ENCODE assay signal across 20 cellular contexts in the genomic region with DNA sequence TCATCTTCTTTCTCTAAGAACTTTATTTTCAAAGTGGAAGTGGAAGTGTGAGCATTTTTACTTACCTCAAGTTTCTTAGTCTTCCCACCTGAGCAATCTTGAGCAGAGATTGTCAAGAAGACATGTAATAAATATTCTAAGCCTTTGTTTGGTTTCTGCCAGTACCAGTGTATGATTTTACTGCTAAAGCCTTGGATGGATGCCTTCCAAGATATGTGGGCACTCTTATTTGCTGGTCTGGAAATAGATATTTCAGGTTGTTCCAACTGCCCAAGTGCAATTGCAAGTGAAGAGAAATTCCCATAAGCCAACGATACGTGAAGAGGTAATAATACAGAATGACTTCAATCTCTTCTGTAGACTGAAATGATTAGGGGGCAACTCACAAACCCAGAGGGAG.
DNase-seq lines count a peak whose midpoint lies in the region; ATAC-seq, FAIRE-seq and TF ChIP-seq lines count a peak whose summit lies in the region.
"Had no signal": no experiment of that assay in that cellular context is flagged by ENCODE, and none has a peak within 500 bp of the region (broad histone marks: within the 10 kb centered on the region; RNA-seq: fewer than 3 reads in every experiment).

No MANE protein-coding gene starts in this region.

- no peaks in the 10 kb centered on the region for H3K36me3 Mint-ChIP-seq in GM23338 (ENCODE audit: low read depth)
- H3K36me3 Mint-ChIP-seq: CD4-positive, alpha-beta memory T cell had no signal

- BruUV-seq in K562 (replicated peaks; lab: Mats Ljungman, UMichigan) = no TSS peak

- FAIRE-seq in K562 (lab: Jason Lieb, UNC) = no peak
- FAIRE-seq: A204.1, GM12891, GM18507, H54 had no signal

- DNase-seq in GM23338 (ENCODE audit: low spot score) (no peak), K562 (ENCODE audit: extremely low read depth in 1 of 4, low spot score in 3 of 4) (no peak), NCI-H82 (lab: John Stamatoyannopoulos, UW) (no peak), RPMI8226 (no peak), T-helper 1 cell (no peak)
- DNase-seq: Calu3; CD4-positive, alpha-beta memory T cell; COR-L47; DMS79 treated with DMSO at 0.1 percent for 48 hours; GF-D8; GOT3; HFFc6 had no signal

- ATAC-seq in GM23338 (no peak), K562 (no peak)

- no peak overlapping the region for H3K4me3 Mint-ChIP-seq in GM23338
- H3K4me3 Mint-ChIP-seq: B cell; CD4-positive, alpha-beta memory T cell; HFFc6 had no signal

- H3F3A ChIP-seq in GM23338 (replicated peaks; ENCODE audit: low read depth) = no peaks in the 10 kb centered on the region

- H3K9me1 ChIP-seq in K562 (ENCODE audit: control insufficient read depth, insufficient read depth, low read length) = no peaks in the 10 kb centered on the region

- no peak overlapping the region for H3K27ac Mint-ChIP-seq in GM23338
- H3K27ac Mint-ChIP-seq: B cell; CD4-positive, alpha-beta memory T cell; HFFc6 had no signal

- no peak for TF ChIP-seq POLR2A in K562 (conservative IDR thresholded peaks at IDR 0.05)

- no peaks in the 10 kb centered on the region for H3K4me1 Mint-ChIP-seq in GM23338
- H3K4me1 Mint-ChIP-seq: CD4-positive, alpha-beta memory T cell had no signal

- H4K20me1 ChIP-seq in BLaER1 (no peaks in the 10 kb centered on the region), GM23338 (replicated peaks; ENCODE audit: insufficient read depth) (no peaks in the 10 kb centered on the region), K562 (replicated peaks; ENCODE audit: control insufficient read depth, insufficient read depth, low read length) (no peaks in the 10 kb centered on the region)
- H4K20me1 ChIP-seq: BLaER1 treated with 17β-estradiol and CSF1 and Interleukin-3, amounts not matched to agents 10 nM and 100 nM had no signal

- no peak for TF ChIP-seq RAD21 in K562 (CRISPR knock-in tag; conservative IDR thresholded peaks at IDR 0.05 in 1 of 2, IDR thresholded peaks at IDR 0.05 in 1 of 2)

- H3K9ac ChIP-seq in BLaER1 (no peak overlapping the region), K562 (ENCODE audit: insufficient read depth in 1 of 2, low read depth in 2 of 2, low read length in 2 of 2) (no peak overlapping the region)
- H3K9ac ChIP-seq: BLaER1 treated with 17β-estradiol and CSF1 and Interleukin-3, amounts not matched to agents 10 nM and 100 nM had no signal

- in situ Hi-C loops in K562 (cut with MboI) = no loop called here

- H3K4me1 ChIP-seq in BLaER1 (peaks cover 26% of the 10 kb centered on the region), GM23338 (ENCODE audit: insufficient read depth) (no peaks in the 10 kb centered on the region), K562 (replicated peaks in 1 of 2; ENCODE audit: control insufficient read depth in 2 of 2, insufficient read depth in 2 of 2, low read length in 2 of 2) (peaks cover 0 to 3% of the 10 kb centered on the region in 2 experiments; a peak in 1 of 5 replicates)
- H3K4me1 ChIP-seq: HAP-1 had no signal

- no peak for TF ChIP-seq CTCF in GM23338 (conservative IDR thresholded peaks at IDR 0.05; ENCODE audit: low read depth in 2 of 2)
- no peak for TF ChIP-seq CTCF in K562 (IDR thresholded peaks at IDR 0.05 in 2 of 3, conservative IDR thresholded peaks at IDR 0.05 in 1 of 3; ENCODE audit: insufficient read depth in 2 of 3, low read depth in 1 of 3, low read length in 3 of 3)

- H3K27me3 Mint-ChIP-seq in GM23338 (ENCODE audit: insufficient read depth, low read depth, poor library complexity) = no peaks in the 10 kb centered on the region
- H3K27me3 Mint-ChIP-seq: CD4-positive, alpha-beta memory T cell had no signal

- intact Hi-C loops in K562 (cut with micrococcal nuclease) = no loop called here

- H3K36me3 ChIP-seq in BLaER1 (no peaks in the 10 kb centered on the region), GM23338 (ENCODE audit: insufficient read depth) (no peaks in the 10 kb centered on the region), K562 (ENCODE audit: control insufficient read depth, insufficient read depth, low read length) (no peaks in the 10 kb centered on the region)
- H3K36me3 ChIP-seq: BLaER1 treated with 17β-estradiol and CSF1 and Interleukin-3, amounts not matched to agents 10 nM and 100 nM; HAP-1 had no signal

- H3K9me2 ChIP-seq in GM23338 (ENCODE audit: insufficient read depth) = no peaks in the 10 kb centered on the region

- H3K9me3 ChIP-seq in BLaER1 (peaks cover 4% of the 10 kb centered on the region; the same call in 1 of the 2 replicates), K562 (replicated peaks; ENCODE audit: control insufficient read depth, insufficient read depth, low read depth, low read length) (no peaks in the 10 kb centered on the region)
- H3K9me3 ChIP-seq: HAP-1 had no signal

- H3K4me3 ChIP-seq in BLaER1 (no peak overlapping the region), GM23338 (no peak overlapping the region), K562 (no peak overlapping the region)
- H3K4me3 ChIP-seq: BLaER1 treated with 17β-estradiol and CSF1 and Interleukin-3, amounts not matched to agents 10 nM and 100 nM; HAP-1 had no signal

- POLR2A ChIA-PET in K562 (lab: Yijun Ruan, JAX) = interaction anchor here (1.0 kb wide), 1 partner anchor 11 kb away, joined by 3 read pairs; no protein-coding TSS in a partner anchor

- no peak for TF ChIP-seq EP300 in K562 (IDR thresholded peaks at IDR 0.05; ENCODE audit: low read length)

- H3K79me2 ChIP-seq in GM23338 (replicated peaks; ENCODE audit: insufficient read depth) = no peaks in the 10 kb centered on the region
- no peaks in the 10 kb centered on the region for H3K79me2 ChIP-seq in K562 (ENCODE audit: control insufficient read depth, insufficient read depth, low read length)

- H3K9me3 Mint-ChIP-seq in GM23338 = no peaks in the 10 kb centered on the region
- H3K9me3 Mint-ChIP-seq: CD4-positive, alpha-beta memory T cell; HFFc6 had no signal

- H3K27ac ChIP-seq in BLaER1 (no peak overlapping the region), GM23338 (ENCODE audit: low read depth) (no peak overlapping the region), K562 (ENCODE audit: extremely low read depth, low read depth, low read length) (no peak overlapping the region)
- H3K27ac ChIP-seq: BLaER1 treated with 17β-estradiol and CSF1 and Interleukin-3, amounts not matched to agents 10 nM and 100 nM had no signal

- 6% methylated on average over 2 of the region's 2 CpGs for WGBS in K562 (ENCODE audit: insufficient coverage, low coverage, missing lambda C conversion rate)

- H3K4me2 ChIP-seq in BLaER1 (peak overlapping the region; percentile 11; the same call in 1 of the 2 replicates), GM23338 (no peak overlapping the region), K562 (ENCODE audit: insufficient read depth, low read length) (peak overlapping the region; percentile 27; the same call in 1 of the 2 replicates)

- CTCF ChIA-PET in K562 (lab: Yijun Ruan, JAX; ENCODE audit: low intra/inter-chr PET ratio) = no interaction called here

- H3K27me3 ChIP-seq in BLaER1 (no peaks in the 10 kb centered on the region), GM23338 (ENCODE audit: insufficient read depth) (no peaks in the 10 kb centered on the region), K562 (ENCODE audit: control insufficient read depth in 2 of 2, insufficient read depth in 2 of 2, low read length in 2 of 2) (peaks cover 0 to 3% of the 10 kb centered on the region in 2 experiments; a peak in 2 of 5 replicates)
- H3K27me3 ChIP-seq: BLaER1 treated with 17β-estradiol and CSF1 and Interleukin-3, amounts not matched to agents 10 nM and 100 nM had no signal

- H2AFZ ChIP-seq in GM23338 = peak overlapping the region; percentile 66
- H2AFZ ChIP-seq in K562 (ENCODE audit: low read depth, low read length) = peak overlapping the region; percentile 51; the same call in 1 of the 2 replicates

TF ChIP-seq in GM23338, 12 proteins besides CTCF, POLR2A, EP300 and RAD21:
- TF ChIP-seq, protein P1, sequence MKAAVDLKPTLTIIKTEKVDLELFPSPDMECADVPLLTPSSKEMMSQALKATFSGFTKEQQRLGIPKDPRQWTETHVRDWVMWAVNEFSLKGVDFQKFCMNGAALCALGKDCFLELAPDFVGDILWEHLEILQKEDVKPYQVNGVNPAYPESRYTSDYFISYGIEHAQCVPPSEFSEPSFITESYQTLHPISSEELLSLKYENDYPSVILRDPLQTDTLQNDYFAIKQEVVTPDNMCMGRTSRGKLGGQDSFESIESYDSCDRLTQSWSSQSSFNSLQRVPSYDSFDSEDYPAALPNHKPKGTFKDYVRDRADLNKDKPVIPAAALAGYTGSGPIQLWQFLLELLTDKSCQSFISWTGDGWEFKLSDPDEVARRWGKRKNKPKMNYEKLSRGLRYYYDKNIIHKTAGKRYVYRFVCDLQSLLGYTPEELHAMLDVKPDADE (IDR thresholded peaks at IDR 0.05) = no peak

TF ChIP-seq in K562, 482 proteins besides CTCF, POLR2A, EP300 and RAD21 (continues in another document):
- TF ChIP-seq NRF1 (conservative IDR thresholded peaks at IDR 0.05 in 1 of 2, IDR thresholded peaks at IDR 0.05 in 1 of 2) (no peak), NBN (IDR thresholded peaks at IDR 0.05; ENCODE audit: low read depth) (no peak), BDP1 (IDR thresholded peaks at IDR 0.05; ENCODE audit: insufficient read depth, insufficient read length) (no peak), YY1 (IDR thresholded peaks at IDR 0.05; ENCODE audit: borderline replicate concordance in 1 of 3, control insufficient read depth in 1 of 3, extremely low read depth in 1 of 3, insufficient read depth in 3 of 3, insufficient read length in 1 of 3, insufficient replicate concordance in 2 of 3, low read depth in 1 of 3, low read length in 2 of 3) (no peak), IFI16 (CRISPR knock-in tag; IDR thresholded peaks at IDR 0.05) (no peak), BMI1 (IDR thresholded peaks at IDR 0.05; ENCODE audit: low read length) (no peak), MEF2D (tag; conservative IDR thresholded peaks at IDR 0.05; ENCODE audit: low read depth) (no peak), BACH1 (tag; IDR thresholded peaks at IDR 0.05) (no peak), U2AF2 (optimal IDR thresholded peaks at IDR 0.05; ENCODE audit: low read depth, low read length) (no peak), PHF8 (IDR thresholded peaks at IDR 0.05; ENCODE audit: borderline replicate concordance, low read length) (no peak), ZC3H4 (CRISPR knock-in tag; IDR thresholded peaks at IDR 0.05; ENCODE audit: borderline replicate concordance) (no peak), ARHGAP35 (IDR thresholded peaks at IDR 0.05; ENCODE audit: partially characterized antibody) (no peak), RUNX1 (IDR thresholded peaks at IDR 0.05; ENCODE audit: low read depth) (no peak), SMAD2 (IDR thresholded peaks at IDR 0.05; ENCODE audit: low read depth, low read length) (no peak)
